In the genomic region with DNA sequence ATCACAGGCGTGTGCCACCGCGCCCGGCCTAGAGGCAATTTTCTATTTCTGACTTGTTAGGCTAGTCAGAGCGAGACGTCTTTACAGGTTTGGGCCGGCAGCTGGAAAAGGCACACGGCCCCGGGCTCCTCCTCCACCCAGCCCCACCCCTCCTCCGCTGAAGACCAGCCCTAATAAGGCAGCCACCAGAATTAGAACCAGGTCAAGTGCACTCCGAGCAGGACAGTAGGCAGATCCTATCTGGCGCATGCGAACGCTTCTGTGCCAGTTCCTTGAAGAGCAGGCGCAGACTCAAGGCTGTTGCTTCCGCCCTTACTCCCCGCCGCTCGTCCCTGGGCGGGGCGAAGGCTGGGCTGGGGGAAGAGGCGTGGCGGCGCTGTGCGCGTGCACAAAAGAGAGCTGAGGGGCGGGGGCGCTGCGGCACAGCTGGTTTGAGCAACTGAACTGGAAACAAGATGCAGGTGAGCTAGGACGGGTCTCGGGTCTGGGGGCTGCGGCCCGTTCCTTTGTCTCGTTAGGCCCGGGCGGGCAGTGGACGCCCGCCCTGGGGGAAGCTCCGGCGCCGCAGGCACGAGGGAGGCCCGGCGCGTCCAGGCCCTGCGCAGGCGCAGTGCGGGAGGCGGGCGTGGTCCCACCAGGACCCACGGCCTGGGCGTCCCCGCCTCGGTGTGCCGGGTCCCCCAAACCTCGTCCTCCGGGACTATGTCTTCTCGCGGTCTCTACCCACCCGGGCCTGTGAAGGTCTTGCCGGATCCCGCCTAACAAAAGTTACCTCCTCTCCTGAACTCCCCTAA, we compare ENCODE assay signal across 8 cellular contexts. TPM values are rescaled to one million over a fixed set of nuclear protein-coding genes. Genes with fewer than 3 reads are reported as not detected.
DNase-seq lines count a peak whose midpoint lies in the region; ATAC-seq and TF ChIP-seq lines count a peak whose summit lies in the region.

Gene PDCL3 (plus strand): TSS at position 381 of the 794 bp plus-strand sequence. CDS start 75 bp downstream, at position 456.

- H3K36me3 Mint-ChIP-seq in HFFc6 (ENCODE audit: low read depth) = peaks cover 9% of the 10 kb centered on the region; the same call in 1 of the 2 replicates
- H3K36me3 Mint-ChIP-seq in activated naive CD4-positive, alpha-beta T cell treated with anti-CD3 and anti-CD28 coated beads, Interleukin-2, amount 10 ng/mL, durations not matched to agents 7 days and 5 days = peaks cover 16% of the 10 kb centered on the region

- no peak for TF ChIP-seq EP300 in gastroesophageal sphincter (IDR thresholded peaks at IDR 0.05)

- H3K36me3 ChIP-seq in SK-N-MC (ENCODE audit: insufficient read depth, low read length) (peaks cover 4% of the 10 kb centered on the region; the same call in 1 of the 2 replicates), gastroesophageal sphincter (peaks cover 0 to 22% of the 10 kb centered on the region in 2 donors), neutrophil (no peaks in the 10 kb centered on the region)

- H3K9me3 Mint-ChIP-seq in HFFc6 = no peaks in the 10 kb centered on the region
- no peaks in the 10 kb centered on the region for H3K9me3 Mint-ChIP-seq in activated naive CD4-positive, alpha-beta T cell treated with anti-CD3 and anti-CD28 coated beads, Interleukin-2, amount 10 ng/mL, durations not matched to agents 7 days and 5 days

- H3K4me1 ChIP-seq in gastroesophageal sphincter (peaks cover 0 to 66% (median 11%) of the 10 kb centered on the region in 3 donors), neutrophil (ENCODE audit: control insufficient read depth in 1 of 2, insufficient read depth in 1 of 2, low read depth in 1 of 2, low read length in 1 of 2) (peaks cover 13 to 19% of the 10 kb centered on the region in 2 experiments)

- peak within 1 kb of the TSS; percentile 93 for H3K4me3 Mint-ChIP-seq in HFFc6
- H3K4me3 Mint-ChIP-seq in activated naive CD4-positive, alpha-beta T cell treated with anti-CD3 and anti-CD28 coated beads, Interleukin-2, amount 10 ng/mL, durations not matched to agents 7 days and 5 days = peak within 1 kb of the TSS; percentile 88

- WGBS in gastroesophageal sphincter (ENCODE audit: low coverage in 1 of 2), 2 donors = 0% methylated on average over 6 of the region's 62 CpGs; no CpG with 5 or more reads in 1 of the 2 donors

- CTCF ChIA-PET in activated naive CD4-positive, alpha-beta T cell treated with anti-CD3 and anti-CD28 coated beads, Interleukin-2, amount 10 ng/mL, durations not matched to agents 7 days and 5 days (lab: Charles Lee) = interaction anchor here (0.9 to 1.2 kb wide), 7 partner anchors 9 to 48 kb away, joined by 3 to 4 read pairs (median 3); no protein-coding TSS in a partner anchor

- DNase-seq in HFFc6 = peak; percentile 99
- peak; percentile 99 for DNase-seq in NB4 (ENCODE audit: low read depth)
- peak; percentile 58 for DNase-seq in SK-N-MC (ENCODE audit: low read depth, low spot score)
- peak; percentile 95 for DNase-seq in activated naive CD4-positive, alpha-beta T cell treated with anti-CD3 and anti-CD28 coated beads, Interleukin-2, amount 10 ng/mL, durations not matched to agents 7 days and 5 days
- peak; percentile 68 to 99 (median 92) for DNase-seq in substantia nigra (lab: John Stamatoyannopoulos, UW)

- ATAC-seq in gastroesophageal sphincter = peak; percentile 97

- H3K27me3 ChIP-seq in gastroesophageal sphincter (no peaks in the 10 kb centered on the region), neutrophil (no peaks in the 10 kb centered on the region)

- TF ChIP-seq POLR2A in NB4 (IDR thresholded peaks at IDR 0.05; ENCODE audit: extremely low read depth, insufficient read length) (peak; percentile 65), gastroesophageal sphincter (IDR thresholded peaks at IDR 0.05) (peak; percentile 50 to 57)

- peaks cover 3% of the 10 kb centered on the region; the same call in 1 of the 2 replicates for H3K27me3 Mint-ChIP-seq in HFFc6 (ENCODE audit: insufficient read depth)
- H3K27me3 Mint-ChIP-seq in activated naive CD4-positive, alpha-beta T cell treated with anti-CD3 and anti-CD28 coated beads, Interleukin-2, amount 10 ng/mL, durations not matched to agents 7 days and 5 days = no peaks in the 10 kb centered on the region

- TF ChIP-seq CTCF in HFFc6 (IDR thresholded peaks at IDR 0.05) (peak; percentile 63; the same call in 1 of the 2 replicates), NB4 (IDR thresholded peaks at IDR 0.05; ENCODE audit: low read depth, low read length) (no peak), gastroesophageal sphincter (IDR thresholded peaks at IDR 0.05) (peak in 3 of 4 experiments; percentile 7 to 50 (median 30)), neutrophil (IDR thresholded peaks at IDR 0.05) (peak; percentile 24)

- H3K27ac ChIP-seq in SK-N-MC (peak within 1 kb of the TSS; percentile 73; the same call in 1 of the 2 replicates), gastroesophageal sphincter (peak within 1 kb of the TSS; percentile 72 to 93 (median 92)), neutrophil (peak within 1 kb of the TSS; percentile 83), substantia nigra (ENCODE audit: low read depth, low read length, poor library complexity, severe bottlenecking) (peak within 1 kb of the TSS; percentile 92)

- peak within 1 kb of the TSS; percentile 94 for H3K9ac ChIP-seq in SK-N-MC (ENCODE audit: insufficient read length)

- H3K4me1 Mint-ChIP-seq in HFFc6 (ENCODE audit: low read depth) = peaks cover 17% of the 10 kb centered on the region
- H3K4me1 Mint-ChIP-seq in activated naive CD4-positive, alpha-beta T cell treated with anti-CD3 and anti-CD28 coated beads, Interleukin-2, amount 10 ng/mL, durations not matched to agents 7 days and 5 days = peaks cover 59% of the 10 kb centered on the region

- H3K27ac Mint-ChIP-seq in HFFc6 = peak within 1 kb of the TSS; percentile 95
- peak within 1 kb of the TSS; percentile 100 for H3K27ac Mint-ChIP-seq in activated naive CD4-positive, alpha-beta T cell treated with anti-CD3 and anti-CD28 coated beads, Interleukin-2, amount 10 ng/mL, durations not matched to agents 7 days and 5 days

- H3K4me3 ChIP-seq in GM08714 (ENCODE audit: low read length) (peak within 1 kb of the TSS; percentile 93), NB4 (ENCODE audit: low read depth, low read length) (peak within 1 kb of the TSS; percentile 88), SK-N-MC (peak within 1 kb of the TSS; percentile 80), gastroesophageal sphincter (peak within 1 kb of the TSS; percentile 52 to 56), neutrophil (ENCODE audit: low read depth in 1 of 2, low read length in 1 of 2) (peak within 1 kb of the TSS; percentile 76 to 98)

- H3K9me3 ChIP-seq in SK-N-MC (ENCODE audit: low read depth, low read length) = no peaks in the 10 kb centered on the region
- H3K9me3 ChIP-seq in gastroesophageal sphincter = no peaks in the 10 kb centered on the region
- H3K9me3 ChIP-seq in neutrophil = no peaks in the 10 kb centered on the region

RNA-seq across cellular contexts. Expression of gene PDCL3, which starts in this region (rescaled TPM):
- total RNA-seq in HFFc6 (2021; fragmentation: NEBNext Ultra II Directional; extraction: Animal tissue kit (Norgen Biotek cat#: 25700)) = 10 to 100 TPM; 26.1 to 30.3 (median 29.1) TPM
- total RNA-seq in gastroesophageal sphincter = 10 to 100 TPM; 20.5 to 63.8 (median 42.5) TPM

Comparison
In these comparisons a context has a peak if more than half of its experiments do, and no peak if none do; other contexts are left out.
1. Peak in every context shown above with its lines: DNase-seq, ATAC-seq, H3K4me3 ChIP-seq and H3K27ac ChIP-seq.